In the genomic region with DNA sequence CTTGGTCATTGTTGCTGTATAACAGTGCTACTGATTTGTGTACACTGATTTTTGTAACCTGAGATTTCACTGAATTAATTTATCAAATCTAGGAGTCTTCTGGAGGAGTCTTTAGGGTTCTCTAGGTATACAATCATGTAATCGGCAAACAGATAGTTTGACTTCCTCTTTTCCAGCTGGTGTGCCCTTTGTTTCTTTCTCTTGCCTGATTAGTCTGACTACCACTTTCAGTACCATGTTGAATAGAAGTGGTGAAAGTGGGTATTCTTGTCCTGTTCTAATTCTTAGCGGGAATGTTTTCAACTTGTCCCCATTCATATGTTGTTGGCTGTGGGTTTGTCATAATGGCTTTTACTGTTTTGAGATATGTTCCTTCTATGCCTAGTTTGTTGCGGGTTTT, we compare ENCODE assay signal across 20 cellular contexts.
"Had no signal": no experiment of that assay in that cellular context is flagged by ENCODE, and none has a peak within 500 bp of the region (broad histone marks: within the 10 kb centered on the region; RNA-seq: fewer than 3 reads in every experiment).

No MANE protein-coding gene starts in this region.

- H3K4me1 Mint-ChIP-seq: activated CD8-positive, alpha-beta memory T cell treated with anti-CD3 and anti-CD28 coated beads, Interleukin-2, amount 10 ng/mL, durations not matched to agents 7 days and 5 days; activated naive CD4-positive, alpha-beta T cell treated with anti-CD3 and anti-CD28 coated beads, Interleukin-2, amount 10 ng/mL, durations not matched to agents 7 days and 5 days; mesothelial cell of epicardium; neural progenitor cell had no signal

- H3K9ac ChIP-seq: neural progenitor cell had no signal

- H3K4me1 ChIP-seq: ascending aorta, breast epithelium, gastroesophageal sphincter, heart right ventricle, lower lobe of right lung, neural progenitor cell, right lobe of liver, spleen had no signal

- H3K27ac Mint-ChIP-seq: activated CD8-positive, alpha-beta memory T cell treated with anti-CD3 and anti-CD28 coated beads, Interleukin-2, amount 10 ng/mL, durations not matched to agents 7 days and 5 days; activated naive CD4-positive, alpha-beta T cell treated with anti-CD3 and anti-CD28 coated beads, Interleukin-2, amount 10 ng/mL, durations not matched to agents 7 days and 5 days; activated T-cell treated with anti-CD3 and anti-CD28 coated beads, Interleukin-2, amount 50 U/mL, for 24 hours; mesothelial cell of epicardium; neural progenitor cell had no signal

- ATAC-seq: activated CD8-positive, alpha-beta memory T cell treated with anti-CD3 and anti-CD28 coated beads, Interleukin-2, amount 10 ng/mL, durations not matched to agents 7 days and 5 days; gastroesophageal sphincter; heart right ventricle; left colon; lower lobe of right lung; right lobe of liver had no signal

- H3K36me3 Mint-ChIP-seq: activated CD8-positive, alpha-beta memory T cell treated with anti-CD3 and anti-CD28 coated beads, Interleukin-2, amount 10 ng/mL, durations not matched to agents 7 days and 5 days; activated naive CD4-positive, alpha-beta T cell treated with anti-CD3 and anti-CD28 coated beads, Interleukin-2, amount 10 ng/mL, durations not matched to agents 7 days and 5 days; mesothelial cell of epicardium; neural progenitor cell had no signal

- H3K4me3 ChIP-seq: ascending aorta, breast epithelium, gastroesophageal sphincter, heart right ventricle, lower lobe of right lung, neural progenitor cell, right lobe of liver, spleen, thoracic aorta had no signal

- DNase-seq: activated CD4-positive, alpha-beta T cell treated with anti-CD3 and anti-CD28 coated beads, Interleukin-2, amount 50 U/mL, for 48 hours; activated CD8-positive, alpha-beta memory T cell treated with anti-CD3 and anti-CD28 coated beads, Interleukin-2, amount 10 ng/mL, durations not matched to agents 7 days and 5 days; activated naive CD4-positive, alpha-beta T cell treated with anti-CD3 and anti-CD28 coated beads, Interleukin-2, amount 10 ng/mL, durations not matched to agents 7 days and 5 days; activated T-cell treated with anti-CD3 and anti-CD28 coated beads, Interleukin-2, amount 50 U/mL, for 24 hours; cerebellar nuclear complex; dermis blood vessel endothelial cell; erythroblast; heart right ventricle; left colon; lower lobe of right lung; right lobe of liver; spleen; stimulated activated CD4-positive, alpha-beta T cell treated with anti-CD3 and anti-CD28 coated beads, Interleukin-1b, Interleukin-23, amount 100 ng/mL, for 48 hours; WERI-Rb-1 had no signal

- H2AFZ ChIP-seq: neural progenitor cell had no signal

- H3K27ac ChIP-seq: ascending aorta, breast epithelium, gastroesophageal sphincter, heart right ventricle, lower lobe of right lung, neural progenitor cell, right lobe of liver, spleen, thoracic aorta, WERI-Rb-1 had no signal

- H3K4me2 ChIP-seq: neural progenitor cell had no signal

- H3K4me3 Mint-ChIP-seq: activated CD8-positive, alpha-beta memory T cell treated with anti-CD3 and anti-CD28 coated beads, Interleukin-2, amount 10 ng/mL, durations not matched to agents 7 days and 5 days; activated naive CD4-positive, alpha-beta T cell treated with anti-CD3 and anti-CD28 coated beads, Interleukin-2, amount 10 ng/mL, durations not matched to agents 7 days and 5 days; activated T-cell treated with anti-CD3 and anti-CD28 coated beads, Interleukin-2, amount 50 U/mL, for 24 hours; mesothelial cell of epicardium; neural progenitor cell had no signal

- H3K9me3 ChIP-seq: ascending aorta, breast epithelium, lower lobe of right lung, right lobe of liver, spleen, thoracic aorta had no signal

- H3K36me3 ChIP-seq: ascending aorta, breast epithelium, gastroesophageal sphincter, heart right ventricle, lower lobe of right lung, neural progenitor cell, right lobe of liver, spleen, thoracic aorta, WERI-Rb-1 had no signal

- H3K9me3 Mint-ChIP-seq: activated naive CD4-positive, alpha-beta T cell treated with anti-CD3 and anti-CD28 coated beads, Interleukin-2, amount 10 ng/mL, durations not matched to agents 7 days and 5 days; activated T-cell treated with anti-CD3 and anti-CD28 coated beads, Interleukin-2, amount 50 U/mL, for 24 hours; mesothelial cell of epicardium; neural progenitor cell had no signal

- H3K27me3 ChIP-seq: ascending aorta, breast epithelium, gastroesophageal sphincter, heart right ventricle, neural progenitor cell, right lobe of liver, spleen had no signal
